8 cellular contexts compared by ENCODE assay signal in genomic region chr22:32202539-32203180, GRCh38. TPM values are rescaled to one million over a fixed set of nuclear protein-coding genes. Genes with fewer than 3 reads are reported as not detected.
DNase-seq lines count a peak whose midpoint lies in the region; ATAC-seq, FAIRE-seq and TF ChIP-seq lines count a peak whose summit lies in the region.

No MANE protein-coding gene starts in this region.

- RAD21 ChIA-PET in GM12878 (lab: Charles Lee; ENCODE audit: unreplicated experiment): interaction anchor here (0.6 to 1.2 kb wide), 2 partner anchors 166 to 239 kb away, joined by 3 read pairs; no protein-coding TSS in a partner anchor

- no peaks in the 10 kb centered on the region for H3F3A ChIP-seq in OCI-LY1 (ENCODE audit: insufficient read depth, low read length)

- H3K4me3 ChIP-seq in HL-60 (replicated peaks; ENCODE audit: insufficient read depth, low read length) (peak overlapping the region; percentile 41), OCI-LY1 (ENCODE audit: low read depth, low read length, poor library complexity, severe bottlenecking) (no peak overlapping the region), GM12878 (no peak overlapping the region)

- 7% methylated on average over 29 of the region's 29 CpGs for WGBS in GM12878 (ENCODE audit: insufficient coverage, insufficient replicate concordance, low lambda C conversion rate, missing lambda C conversion rate)

- SMC1A ChIA-PET in GM12878 (lab: Charles Lee; ENCODE audit: uncharacterized antibody, unreplicated experiment): no interaction called here

- no peak for TF ChIP-seq POLR2A in GM12878 (IDR thresholded peaks at IDR 0.05; ENCODE audit: low read depth, low read length)

- no peak overlapping the region for H3K4me2 ChIP-seq in OCI-LY1 (ENCODE audit: low read length)
- H3K4me2 ChIP-seq in GM12878 (ENCODE audit: control insufficient read depth, insufficient read depth): no peak overlapping the region

- peak; percentile 62 for DNase-seq in D341Med (ENCODE audit: low spot score)
- peak; percentile 43 to 61 for DNase-seq in HL-60 (ENCODE audit: low read depth in 1 of 2, low spot score in 1 of 2)
- DNase-seq in GM12878 (ENCODE audit: low read depth, low spot score): no peak
- DNase-seq in iPS-NIHi11 (ENCODE audit: low spot score): peak; percentile 78
- peak in 1 of 2 donors; percentile 45 for DNase-seq in stimulated activated naive CD8-positive, alpha-beta T cell treated with anti-CD3 and anti-CD28 coated beads, Interleukin-15, amount 100 ng/mL, for 72 hours

- H3K9me3 Mint-ChIP-seq in stimulated activated naive CD8-positive, alpha-beta T cell treated with anti-CD3 and anti-CD28 coated beads, Interleukin-15, amount 100 ng/mL, for 72 hours: no peaks in the 10 kb centered on the region

- POLR2A ChIA-PET in GM12878 (lab: Charles Lee): no interaction called here

- no peaks in the 10 kb centered on the region for H3K4me1 ChIP-seq in OCI-LY1 (ENCODE audit: insufficient read depth, low read length, severe bottlenecking)
- H3K4me1 ChIP-seq in GM12878 (ENCODE audit: control insufficient read depth, insufficient read depth, low read length): no peaks in the 10 kb centered on the region

- peaks cover 57% of the 10 kb centered on the region for H3K27me3 Mint-ChIP-seq in stimulated activated naive CD8-positive, alpha-beta T cell treated with anti-CD3 and anti-CD28 coated beads, Interleukin-15, amount 100 ng/mL, for 72 hours

- H3K79me2 ChIP-seq in OCI-LY1 (ENCODE audit: insufficient read depth, low read length) (no peaks in the 10 kb centered on the region), GM12878 (ENCODE audit: control insufficient read depth, insufficient read depth, low read length) (no peaks in the 10 kb centered on the region)

- ATAC-seq in GM12878: peak; percentile 79
- peak; percentile 61 for ATAC-seq in stimulated activated naive CD8-positive, alpha-beta T cell treated with anti-CD3 and anti-CD28 coated beads, Interleukin-15, amount 100 ng/mL, for 72 hours
- ATAC-seq in HG02759 (IDR thresholded peaks at IDR 0.05; ENCODE audit: unreplicated experiment): no peak
- no peak for ATAC-seq in esophagus mucosa

- TF ChIP-seq EP300 in GM12878 (IDR thresholded peaks at IDR 0.05; ENCODE audit: borderline replicate concordance in 1 of 2, control insufficient read depth in 1 of 2, low read depth in 2 of 2, low read length in 2 of 2): no peak

- peaks cover 21% of the 10 kb centered on the region for H3K4me1 Mint-ChIP-seq in stimulated activated naive CD8-positive, alpha-beta T cell treated with anti-CD3 and anti-CD28 coated beads, Interleukin-15, amount 100 ng/mL, for 72 hours

- H3K4me3 Mint-ChIP-seq in stimulated activated naive CD8-positive, alpha-beta T cell treated with anti-CD3 and anti-CD28 coated beads, Interleukin-15, amount 100 ng/mL, for 72 hours: peak overlapping the region; percentile 60 to 80

- H3K27ac ChIP-seq in HL-60 (replicated peaks): no peak overlapping the region
- no peak overlapping the region for H3K27ac ChIP-seq in OCI-LY1 (ENCODE audit: low read depth, low read length, poor library complexity, severe bottlenecking)
- no peak overlapping the region for H3K27ac ChIP-seq in GM12878 (ENCODE audit: control insufficient read depth, insufficient read depth)

- no peak overlapping the region for H3K9ac ChIP-seq in OCI-LY1 (ENCODE audit: low read length)
- no peak overlapping the region for H3K9ac ChIP-seq in GM12878 (ENCODE audit: control insufficient read depth, insufficient read depth, low read length)

- H3K27ac Mint-ChIP-seq in stimulated activated naive CD8-positive, alpha-beta T cell treated with anti-CD3 and anti-CD28 coated beads, Interleukin-15, amount 100 ng/mL, for 72 hours: no peak overlapping the region

- CTCF ChIA-PET in GM12878 (lab: Yijun Ruan, JAX): interaction anchor here (0.8 to 1.3 kb wide), 2 partner anchors 175 to 225 kb away, joined by 4 to 5 read pairs; no protein-coding TSS in a partner anchor

- intact Hi-C loops in GM12878 (cut with micrococcal nuclease; ENCODE audit: unreplicated experiment): loop anchor here (5.0 to 10.0 kb wide), 2 partner anchors 98 to 270 kb away; partner anchors contain the start of gene FBXO7

- no peak overlapping the region for H2AFZ ChIP-seq in OCI-LY1 (ENCODE audit: low read length)
- no peak overlapping the region for H2AFZ ChIP-seq in GM12878 (ENCODE audit: control insufficient read depth, low read depth, low read length)

- in situ Hi-C loops in GM12878 (cut with MboI): no loop called here

- no peaks in the 10 kb centered on the region for H3K9me2 ChIP-seq in OCI-LY1 (ENCODE audit: low read depth, low read length)

- H3K27me3 ChIP-seq in HL-60 (ENCODE audit: insufficient read depth, poor library complexity, severe bottlenecking) (peaks cover 3% of the 10 kb centered on the region), OCI-LY1 (ENCODE audit: insufficient read depth, low read length) (no peaks in the 10 kb centered on the region), GM12878 (replicated peaks in 1 of 2; ENCODE audit: control insufficient read depth in 2 of 2, insufficient read depth in 2 of 2, low read length in 1 of 2) (peaks cover 0 to 4% of the 10 kb centered on the region in 2 experiments; a peak in 2 of 4 replicates)

- TF ChIP-seq RAD21 in GM12878 (IDR thresholded peaks at IDR 0.05; ENCODE audit: insufficient read depth, low read depth, low read length): 0 out of 2 replicates have a peak, but pooled peaks have one; percentile 12

- no TSS peak for BruUV-seq in GM12878 (replicated peaks; lab: Mats Ljungman, UMichigan)

- H4K20me1 ChIP-seq in OCI-LY1 (ENCODE audit: insufficient read depth, low read length) (no peaks in the 10 kb centered on the region), GM12878 (ENCODE audit: control insufficient read depth, insufficient read depth) (no peaks in the 10 kb centered on the region)

- H3K36me3 ChIP-seq in OCI-LY1 (ENCODE audit: insufficient read depth, low read length): no peaks in the 10 kb centered on the region
- no peaks in the 10 kb centered on the region for H3K36me3 ChIP-seq in GM12878 (ENCODE audit: control insufficient read depth in 2 of 2, insufficient read depth in 2 of 2, low read length in 1 of 2)

- H3K9me3 ChIP-seq in OCI-LY1 (ENCODE audit: low read length) (no peaks in the 10 kb centered on the region), GM12878 (replicated peaks; ENCODE audit: control insufficient read depth, insufficient read depth, low read length) (no peaks in the 10 kb centered on the region)

- TF ChIP-seq CTCF in HL-60 (IDR thresholded peaks at IDR 0.05; ENCODE audit: insufficient read depth, low read length) (peak; percentile 83), OCI-LY1 (IDR thresholded peaks at IDR 0.05; ENCODE audit: low read length) (peak; percentile 23; the same call in 1 of the 2 replicates), GM12878 (IDR thresholded peaks at IDR 0.05 in 2 of 3, conservative IDR thresholded peaks at IDR 0.05 in 1 of 3; ENCODE audit: control insufficient read depth in 2 of 3, extremely low read depth in 1 of 3, insufficient read depth in 1 of 3, low read depth in 3 of 3, low read length in 3 of 3) (peak; percentile 43 to 54 (median 49))

- no peak for FAIRE-seq in GM12878 (lab: Jason Lieb, UNC)

RNA-seq across cellular contexts. Expression of gene RFPL2, which starts 2.2 kb away (rescaled TPM):
- total RNA-seq in GM12878 (2013; cell fraction: nucleolus; rRNA removed): not detected in 2 replicates
- total RNA-seq in GM12878 (2014; rRNA removed) (not detected in 2 replicates), GM12878 (2014; rRNA removed; fragmentation: Illumina TruSeq; extraction: Trizol) (not detected in 2 replicates), GM12878 (2021) (not detected in 2 replicates), esophagus mucosa (not detected)
- not detected for polyA plus RNA-seq in GM12878 (2011; ENCODE audit: low read depth)
- polyA plus RNA-seq in GM12878 (2011; rRNA removed) (not detected in 2 replicates), GM12878 (2014; fragmentation: Illumina TruSeq; extraction: Trizol) (not detected in 2 replicates), GM12878 (2014; fragmentation: Nextera tagmentation; extraction: Ambion mirVana) (not detected), GM12878 (2014; rRNA removed) (not detected in 2 replicates), GM12878 (2016; fragmentation: Nextera tagmentation; extraction: Ambion mirVana) (not detected)
- polyA plus RNA-seq in GM12878 (2011; cell fraction: cytosol; rRNA removed): not detected in 2 replicates
- not detected in 2 replicates for polyA plus RNA-seq in GM12878 (2011; cell fraction: nucleus; rRNA removed)
- not detected in 2 replicates for polyA plus RNA-seq in GM12878 (2012)
- not detected in 2 replicates for polyA minus RNA-seq in GM12878 (2011; rRNA and poly(A)+ RNA removed)
- polyA minus RNA-seq in GM12878 (2011; cell fraction: cytosol; rRNA and poly(A)+ RNA removed): not detected in 2 replicates
- not detected in 2 replicates for polyA minus RNA-seq in GM12878 (2011; cell fraction: nucleus; rRNA and poly(A)+ RNA removed)

RNA-seq across cellular contexts. Expression of gene C22orf42, which starts 43.6 kb away (rescaled TPM):
- total RNA-seq in GM12878 (2013; cell fraction: nucleolus; rRNA removed): not detected in 2 replicates
- not detected in 2 replicates for total RNA-seq in GM12878 (2014; rRNA removed)
- total RNA-seq in GM12878 (2014; rRNA removed; fragmentation: Illumina TruSeq; extraction: Trizol): not detected in 2 replicates
- total RNA-seq in GM12878 (2021): not detected in 2 replicates
- not detected for polyA plus RNA-seq in GM12878 (2011; ENCODE audit: low read depth)
- not detected in 2 replicates for polyA plus RNA-seq in GM12878 (2011; rRNA removed)
- polyA plus RNA-seq in GM12878 (2011; cell fraction: cytosol; rRNA removed): not detected in 2 replicates
- not detected in 2 replicates for polyA plus RNA-seq in GM12878 (2011; cell fraction: nucleus; rRNA removed)
- not detected in 2 replicates for polyA plus RNA-seq in GM12878 (2012)
- polyA plus RNA-seq in GM12878 (2014; fragmentation: Illumina TruSeq; extraction: Trizol): not detected in 2 replicates
- not detected for polyA plus RNA-seq in GM12878 (2014; fragmentation: Nextera tagmentation; extraction: Ambion mirVana)
- polyA plus RNA-seq in GM12878 (2014; rRNA removed): not detected in 2 replicates
- polyA plus RNA-seq in GM12878 (2016; fragmentation: Nextera tagmentation; extraction: Ambion mirVana): not detected
- not detected in 2 replicates for polyA minus RNA-seq in GM12878 (2011; rRNA and poly(A)+ RNA removed)
- not detected in 2 replicates for polyA minus RNA-seq in GM12878 (2011; cell fraction: cytosol; rRNA and poly(A)+ RNA removed)
- not detected in 2 replicates for polyA minus RNA-seq in GM12878 (2011; cell fraction: nucleus; rRNA and poly(A)+ RNA removed)
- total RNA-seq in esophagus mucosa: not detected

RNA-seq across cellular contexts. Expression of gene SLC5A4, which starts 52.5 kb away (rescaled TPM):
- total RNA-seq in GM12878 (2013; cell fraction: nucleolus; rRNA removed): not detected in 2 replicates
- total RNA-seq in GM12878 (2014; rRNA removed) (not detected in 2 replicates), GM12878 (2014; rRNA removed; fragmentation: Illumina TruSeq; extraction: Trizol) (not detected in 2 replicates), GM12878 (2021) (not detected in 2 replicates), esophagus mucosa (0.24 TPM)
- not detected for polyA plus RNA-seq in GM12878 (2011; ENCODE audit: low read depth)
- polyA plus RNA-seq in GM12878 (2011; rRNA removed) (not detected in 2 replicates), GM12878 (2014; fragmentation: Illumina TruSeq; extraction: Trizol) (not detected in 2 replicates), GM12878 (2014; fragmentation: Nextera tagmentation; extraction: Ambion mirVana) (not detected), GM12878 (2014; rRNA removed) (not detected in 2 replicates), GM12878 (2016; fragmentation: Nextera tagmentation; extraction: Ambion mirVana) (not detected)
- polyA plus RNA-seq in GM12878 (2011; cell fraction: cytosol; rRNA removed): not detected in 2 replicates
- not detected in 2 replicates for polyA plus RNA-seq in GM12878 (2011; cell fraction: nucleus; rRNA removed)
- not detected in 2 replicates for polyA plus RNA-seq in GM12878 (2012)
- polyA minus RNA-seq in GM12878 (2011; rRNA and poly(A)+ RNA removed): not detected in 2 replicates
- polyA minus RNA-seq in GM12878 (2011; cell fraction: cytosol; rRNA and poly(A)+ RNA removed): not detected in 2 replicates
- not detected in 2 replicates for polyA minus RNA-seq in GM12878 (2011; cell fraction: nucleus; rRNA and poly(A)+ RNA removed)

Comparison
In these comparisons a context has a peak if more than half of its experiments do, and no peak if none do; other contexts are left out.
1. CTCF ChIP-seq: peak in every context shown above with its lines; median percentile 83 in HL-60; 49 in GM12878; 23 in OCI-LY1.
2. ATAC-seq: peak in GM12878 (single experiment) and stimulated activated naive CD8-positive, alpha-beta T cell treated with anti-CD3 and anti-CD28 coated beads, Interleukin-15, amount 100 ng/mL, for 72 hours (single experiment); none in HG02759 (single experiment) and esophagus mucosa (single experiment).